In genomic region chr19:35786299-35787160, GRCh38 we compare ENCODE assay signal across 35 cellular contexts. TPM values are rescaled to one million over a fixed set of nuclear protein-coding genes. Genes with fewer than 3 reads are reported as not detected.
"Had no signal": no experiment of that assay in that cellular context is flagged by ENCODE, and none has a peak within 500 bp of the region (broad histone marks: within the 10 kb centered on the region; RNA-seq: fewer than 3 reads in every experiment).

No MANE protein-coding gene starts in this region.

- DNase-seq: activated CD4-positive, alpha-beta memory T cell treated with anti-CD3 and anti-CD28 coated beads for 36 hours; activated CD4-positive, alpha-beta T cell treated with anti-CD3 and anti-CD28 coated beads for 36 hours; activated CD4-positive, CD25-positive, alpha-beta regulatory T cell; activated CD8-positive, alpha-beta memory T cell treated with anti-CD3 and anti-CD28 coated beads, Interleukin-2, amount 50 U/mL, for 4 hours; activated effector memory CD4-positive, alpha-beta T cell treated with anti-CD3 and anti-CD28 coated beads, Interleukin-2, amount 50 U/mL, for 16 hours; activated naive CD4-positive, alpha-beta T cell treated with anti-CD3 and anti-CD28 coated beads for 36 hours; activated naive CD8-positive, alpha-beta T cell treated with anti-CD3 and anti-CD28 coated beads for 36 hours; activated T-cell treated with anti-CD3 and anti-CD28 coated beads, Interleukin-2, amount 50 U/mL, for 1 hour; adrenal gland; aorta; body of pancreas; colonic mucosa; effector memory CD8-positive, alpha-beta T cell; head of caudate nucleus; hippocampal formation; left colon; mammary epithelial cell; sigmoid colon; small intestine; stimulated activated CD4-positive, alpha-beta T cell treated with anti-CD3 and anti-CD28 coated beads, Interleukin-4, amount 100 ng/mL, for 24 hours; T-helper 2 cell; testis; transverse colon had no signal

- H3K36me3 ChIP-seq: adrenal gland, colonic mucosa, ovary, prostate gland, transverse colon had no signal

- H3K4me3 Mint-ChIP-seq: activated CD4-positive, alpha-beta memory T cell treated with anti-CD3 and anti-CD28 coated beads for 36 hours; activated CD4-positive, alpha-beta T cell treated with anti-CD3 and anti-CD28 coated beads for 36 hours; activated naive CD4-positive, alpha-beta T cell treated with anti-CD3 and anti-CD28 coated beads for 36 hours; activated naive CD8-positive, alpha-beta T cell treated with anti-CD3 and anti-CD28 coated beads for 36 hours; activated T-helper 1 cell treated with anti-CD3 and anti-CD28 coated beads, Interleukin-12 subunit alpha, Interleukin-12 subunit beta, Interleukin-2, Interleukin-4 antibody, amounts not matched to agents 30 ng/mL and 10 ng/mL and 1 ng/mL, durations not matched to agents 14 hours and 24 hours and 36 hours; effector memory CD8-positive, alpha-beta T cell; nephron; stimulated activated effector memory CD8-positive, alpha-beta T cell treated with anti-CD3 and anti-CD28 coated beads, Interleukin-12 subunit alpha, Interleukin-12 subunit beta, amount 100 ng/mL, for 72 hours had no signal

- H3K36me3 Mint-ChIP-seq: activated naive CD8-positive, alpha-beta T cell treated with anti-CD3 and anti-CD28 coated beads for 36 hours had no signal

- H3K27me3 Mint-ChIP-seq: activated CD4-positive, alpha-beta memory T cell treated with anti-CD3 and anti-CD28 coated beads for 36 hours; activated CD4-positive, alpha-beta T cell treated with anti-CD3 and anti-CD28 coated beads for 36 hours; activated naive CD8-positive, alpha-beta T cell treated with anti-CD3 and anti-CD28 coated beads for 36 hours had no signal

- H3K9me3 Mint-ChIP-seq: activated CD4-positive, alpha-beta memory T cell treated with anti-CD3 and anti-CD28 coated beads for 36 hours; activated naive CD4-positive, alpha-beta T cell treated with anti-CD3 and anti-CD28 coated beads for 36 hours; activated naive CD8-positive, alpha-beta T cell treated with anti-CD3 and anti-CD28 coated beads for 36 hours; activated T-helper 1 cell treated with anti-CD3 and anti-CD28 coated beads, Interleukin-12 subunit alpha, Interleukin-12 subunit beta, Interleukin-2, Interleukin-4 antibody, amounts not matched to agents 30 ng/mL and 10 ng/mL and 1 ng/mL, durations not matched to agents 14 hours and 24 hours and 36 hours; effector memory CD8-positive, alpha-beta T cell; nephron; stimulated activated effector memory CD8-positive, alpha-beta T cell treated with anti-CD3 and anti-CD28 coated beads, Interleukin-12 subunit alpha, Interleukin-12 subunit beta, amount 100 ng/mL, for 72 hours had no signal

- H3K27ac ChIP-seq: adrenal gland, body of pancreas, colonic mucosa, gastroesophageal sphincter, neutrophil, ovary, prostate gland, sigmoid colon, testis, transverse colon had no signal

- H3K27ac Mint-ChIP-seq: activated CD4-positive, alpha-beta memory T cell treated with anti-CD3 and anti-CD28 coated beads for 36 hours; activated CD4-positive, alpha-beta T cell treated with anti-CD3 and anti-CD28 coated beads for 36 hours; activated naive CD4-positive, alpha-beta T cell treated with anti-CD3 and anti-CD28 coated beads for 36 hours; activated naive CD8-positive, alpha-beta T cell treated with anti-CD3 and anti-CD28 coated beads for 36 hours; activated T-helper 1 cell treated with anti-CD3 and anti-CD28 coated beads, Interleukin-12 subunit alpha, Interleukin-12 subunit beta, Interleukin-2, Interleukin-4 antibody, amounts not matched to agents 30 ng/mL and 10 ng/mL and 1 ng/mL, durations not matched to agents 14 hours and 24 hours and 36 hours; effector memory CD8-positive, alpha-beta T cell; stimulated activated effector memory CD8-positive, alpha-beta T cell treated with anti-CD3 and anti-CD28 coated beads, Interleukin-12 subunit alpha, Interleukin-12 subunit beta, amount 100 ng/mL, for 72 hours had no signal

- H3K4me3 ChIP-seq: adrenal gland, body of pancreas, colonic mucosa, gastroesophageal sphincter, ovary, prostate gland, sigmoid colon, testis, transverse colon had no signal

- ATAC-seq: activated CD4-positive, alpha-beta T cell treated with anti-CD3 and anti-CD28 coated beads for 36 hours; body of pancreas; effector memory CD8-positive, alpha-beta T cell; gastroesophageal sphincter; left colon; stimulated activated effector memory CD8-positive, alpha-beta T cell treated with anti-CD3 and anti-CD28 coated beads, Interleukin-12 subunit alpha, Interleukin-12 subunit beta, amount 100 ng/mL, for 72 hours had no signal

- H3K9me3 ChIP-seq: adrenal gland, body of pancreas, colonic mucosa, gastroesophageal sphincter, neutrophil, ovary, prostate gland, sigmoid colon, testis, transverse colon had no signal

- H3K27me3 ChIP-seq: adrenal gland, body of pancreas, colonic mucosa, neutrophil, ovary, sigmoid colon, testis, transverse colon had no signal

- H3K4me1 Mint-ChIP-seq: activated CD4-positive, alpha-beta T cell treated with anti-CD3 and anti-CD28 coated beads for 36 hours; activated naive CD8-positive, alpha-beta T cell treated with anti-CD3 and anti-CD28 coated beads for 36 hours; nephron had no signal

RNA-seq across cellular contexts. Expression of gene PRODH2, which starts 26.1 kb away (rescaled TPM):
- total RNA-seq: activated CD4-positive, alpha-beta memory T cell treated with anti-CD3 and anti-CD28 coated beads for 36 hours; activated CD4-positive, alpha-beta T cell treated with anti-CD3 and anti-CD28 coated beads for 36 hours; activated CD8-positive, alpha-beta memory T cell treated with anti-CD3 and anti-CD28 coated beads for 36 hours; activated naive CD4-positive, alpha-beta T cell treated with anti-CD3 and anti-CD28 coated beads for 36 hours; activated naive CD8-positive, alpha-beta T cell treated with anti-CD3 and anti-CD28 coated beads for 36 hours; activated T-helper 1 cell treated with anti-CD3 and anti-CD28 coated beads, Interleukin-12 subunit alpha, Interleukin-12 subunit beta, Interleukin-2, Interleukin-4 antibody, amounts not matched to agents 30 ng/mL and 10 ng/mL and 1 ng/mL, durations not matched to agents 14 hours and 24 hours and 36 hours; aorta; colonic mucosa; endothelial cell of umbilical vein; fibroblast of lung; fibroblast of villous mesenchyme; gastroesophageal sphincter; left colon; mammary epithelial cell; prostate gland; sigmoid colon; transverse colon; urinary bladder had no signal

RNA-seq across cellular contexts. Expression of gene HSPB6, which starts 29.7 kb away (rescaled TPM):
- total RNA-seq: activated T-helper 1 cell treated with anti-CD3 and anti-CD28 coated beads, Interleukin-12 subunit alpha, Interleukin-12 subunit beta, Interleukin-2, Interleukin-4 antibody, amounts not matched to agents 30 ng/mL and 10 ng/mL and 1 ng/mL, durations not matched to agents 14 hours and 24 hours and 36 hours; mammary epithelial cell had no signal
